ENCODE assay signal across 24 cellular contexts in the genomic region with DNA sequence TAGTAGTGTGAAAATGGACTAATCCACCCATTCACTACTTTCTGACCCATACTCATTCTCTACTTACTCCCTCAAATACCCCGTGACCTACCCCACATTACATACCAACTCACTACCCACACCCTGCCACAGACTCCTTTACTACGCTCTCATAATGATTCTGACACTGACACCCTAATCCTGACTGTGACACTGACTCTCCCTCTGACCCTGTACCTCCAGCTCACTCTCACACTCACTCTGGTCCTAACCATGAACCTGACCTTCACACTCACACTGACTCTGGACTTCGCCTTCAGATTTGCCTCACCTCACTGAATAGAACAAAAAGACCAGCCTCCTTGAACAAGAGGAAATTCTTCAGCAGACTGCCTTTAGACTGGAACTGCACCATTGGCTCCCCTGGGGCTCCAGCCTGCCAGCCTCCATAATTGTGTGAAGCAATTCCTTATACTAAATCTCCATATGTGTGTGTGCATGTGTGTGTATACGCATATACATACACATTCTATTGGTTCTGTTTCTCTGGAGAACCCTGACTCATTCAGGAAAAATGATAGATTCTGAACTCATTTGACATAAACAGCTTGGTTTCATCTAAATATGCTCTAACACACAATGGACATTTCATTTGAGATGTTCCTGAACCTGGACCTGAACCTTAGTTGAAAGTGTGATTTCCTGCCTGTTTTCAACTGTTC. TPM values are rescaled to one million over a fixed set of nuclear protein-coding genes. Genes with fewer than 3 reads are reported as not detected.
A peak's percentile ranks its signal among the peaks of the same experiment; 100 is the strongest.
DNase-seq lines count a peak whose midpoint lies in the region; ATAC-seq, FAIRE-seq and TF ChIP-seq lines count a peak whose summit lies in the region.
"Had no signal": no experiment of that assay in that cellular context is flagged by ENCODE, and none has a peak within 500 bp of the region (broad histone marks: within the 10 kb centered on the region; RNA-seq: fewer than 3 reads in every experiment).

No MANE protein-coding gene starts in this region.

- DNase-seq in natural killer cell treated with Interleukin-12 subunit alpha and Interleukin-12 subunit beta and Interleukin-15 and Interleukin-18, amount 100 ng/mL, for 72 hours (ENCODE audit: low spot score): no peak
- no peak for DNase-seq in natural killer cell
- DNase-seq in astrocyte of the spinal cord (ENCODE audit: low read depth, low spot score): peak; percentile 18
- DNase-seq in fibroblast of pulmonary artery (ENCODE audit: low read depth): peak; percentile 79
- no peak for DNase-seq in H4 (ENCODE audit: low spot score)
- DNase-seq in kidney: no peak
- no peak for DNase-seq in uterus
- DNase-seq: activated CD4-positive, CD25-positive, alpha-beta regulatory T cell; activated naive CD4-positive, alpha-beta T cell treated with anti-CD3 and anti-CD28 coated beads for 36 hours; activated T-cell treated with anti-CD3 and anti-CD28 coated beads, Interleukin-2, amount 50 U/mL, for 1 hour; GOT3; heart left ventricle; naive thymus-derived CD4-positive, alpha-beta T cell; NCI-H146; NCI-H2171 treated with DMSO at 0.1 percent for 48 hours; NCI-H526 treated with DMSO at 0.1 percent for 48 hours; right cardiac atrium had no signal

- H3K4me3 ChIP-seq in astrocyte of the spinal cord (ENCODE audit: low read depth, low read length) (no peak overlapping the region), fibroblast of pulmonary artery (replicated peaks; ENCODE audit: low read depth, low read length) (no peak overlapping the region), kidney (ENCODE audit: low read length in 2 of 2) (no peak overlapping the region), uterus (no peak overlapping the region)
- H3K4me3 ChIP-seq: ascending aorta, heart left ventricle had no signal

- H3K9me3 ChIP-seq in kidney (ENCODE audit: control insufficient read depth in 1 of 2, low read length in 2 of 2) (no peaks in the 10 kb centered on the region), uterus (no peaks in the 10 kb centered on the region)
- H3K9me3 ChIP-seq: ascending aorta, heart left ventricle had no signal

- ATAC-seq in natural killer cell treated with Interleukin-12 subunit alpha and Interleukin-12 subunit beta and Interleukin-15 and Interleukin-18, amount 100 ng/mL, for 72 hours: peak; percentile 20 to 43
- no peak for ATAC-seq in natural killer cell
- ATAC-seq in GM21619 (IDR thresholded peaks at IDR 0.05; ENCODE audit: unreplicated experiment): no peak
- ATAC-seq: heart left ventricle; naive thymus-derived CD4-positive, alpha-beta T cell; right cardiac atrium had no signal

- H3K36me3 ChIP-seq in kidney (ENCODE audit: control insufficient read depth in 1 of 2, insufficient read depth in 2 of 2, low read length in 2 of 2) (no peaks in the 10 kb centered on the region), uterus (no peaks in the 10 kb centered on the region)
- H3K36me3 ChIP-seq: ascending aorta, heart left ventricle had no signal

- no peaks in the 10 kb centered on the region for H3K27me3 ChIP-seq in uterus
- H3K27me3 ChIP-seq: ascending aorta, heart left ventricle had no signal

- FAIRE-seq in kidney (lab: Jason Lieb, UNC): no peak

- in situ Hi-C loops in astrocyte of the spinal cord (cut with HindIII; ENCODE audit: low sequenced_read_pairs): no loop called here

- no peak overlapping the region for H3K9ac ChIP-seq in kidney (ENCODE audit: low read length in 2 of 2)
- H3K9ac ChIP-seq: parathyroid adenoma had no signal

- H3K4me1 ChIP-seq in kidney (ENCODE audit: control insufficient read depth in 1 of 2, insufficient read depth in 1 of 2, low read depth in 1 of 2, low read length in 2 of 2): peaks cover 0 to 2% of the 10 kb centered on the region in 2 donors
- no peaks in the 10 kb centered on the region for H3K4me1 ChIP-seq in uterus
- H3K4me1 ChIP-seq: parathyroid adenoma had no signal

- intact Hi-C loops in natural killer cell (cut with micrococcal nuclease): no loop called here
- intact Hi-C loops in kidney (cut with DNase I): no loop called here
- intact Hi-C loops in uterus (cut with DNase I; ENCODE audit: low total_unique reads): no loop called here

- H3K27ac ChIP-seq in kidney (ENCODE audit: low read depth in 2 of 2, low read length in 2 of 2) (no peak overlapping the region), uterus (no peak overlapping the region)
- H3K27ac ChIP-seq: ascending aorta, heart left ventricle, parathyroid adenoma had no signal

- no peak overlapping the region for H3K27ac Mint-ChIP-seq in natural killer cell treated with Interleukin-12 subunit alpha and Interleukin-12 subunit beta and Interleukin-15 and Interleukin-18, amount 100 ng/mL, for 72 hours
- no peak overlapping the region for H3K27ac Mint-ChIP-seq in natural killer cell
- H3K27ac Mint-ChIP-seq: activated naive CD4-positive, alpha-beta T cell treated with anti-CD3 and anti-CD28 coated beads for 36 hours; naive thymus-derived CD4-positive, alpha-beta T cell had no signal

- TF ChIP-seq POLR2A in uterus (IDR thresholded peaks at IDR 0.05): no peak

- peaks cover 0 to 6% of the 10 kb centered on the region in 2 donors for H3K4me1 Mint-ChIP-seq in natural killer cell treated with Interleukin-12 subunit alpha and Interleukin-12 subunit beta and Interleukin-15 and Interleukin-18, amount 100 ng/mL, for 72 hours (ENCODE audit: low read depth in 2 of 2)
- H3K4me1 Mint-ChIP-seq in natural killer cell: peaks cover 0 to 13% of the 10 kb centered on the region in 2 donors

- peaks cover 0 to 2% of the 10 kb centered on the region in 2 donors for H3K27me3 Mint-ChIP-seq in natural killer cell treated with Interleukin-12 subunit alpha and Interleukin-12 subunit beta and Interleukin-15 and Interleukin-18, amount 100 ng/mL, for 72 hours
- H3K27me3 Mint-ChIP-seq in natural killer cell (ENCODE audit: low read depth in 2 of 2): peaks cover 0 to 10% of the 10 kb centered on the region in 2 donors

- H3K4me3 Mint-ChIP-seq in natural killer cell treated with Interleukin-12 subunit alpha and Interleukin-12 subunit beta and Interleukin-15 and Interleukin-18, amount 100 ng/mL, for 72 hours: no peak overlapping the region
- no peak overlapping the region for H3K4me3 Mint-ChIP-seq in natural killer cell
- H3K4me3 Mint-ChIP-seq: activated naive CD4-positive, alpha-beta T cell treated with anti-CD3 and anti-CD28 coated beads for 36 hours; naive thymus-derived CD4-positive, alpha-beta T cell had no signal

- TF ChIP-seq CTCF in natural killer cell (IDR thresholded peaks at IDR 0.05) (no peak), astrocyte of the spinal cord (IDR thresholded peaks at IDR 0.05; ENCODE audit: low read depth, low read length) (no peak), fibroblast of pulmonary artery (IDR thresholded peaks at IDR 0.05; ENCODE audit: low read length, missing control alignments) (no peak), kidney (IDR thresholded peaks at IDR 0.05; ENCODE audit: borderline replicate concordance, extremely low read depth, insufficient read depth) (no peak), uterus (IDR thresholded peaks at IDR 0.05) (no peak)

- no peaks in the 10 kb centered on the region for H3K36me3 Mint-ChIP-seq in natural killer cell treated with Interleukin-12 subunit alpha and Interleukin-12 subunit beta and Interleukin-15 and Interleukin-18, amount 100 ng/mL, for 72 hours
- no peaks in the 10 kb centered on the region for H3K36me3 Mint-ChIP-seq in natural killer cell
- H3K36me3 Mint-ChIP-seq: naive thymus-derived CD4-positive, alpha-beta T cell had no signal

- H3K9me3 Mint-ChIP-seq in natural killer cell treated with Interleukin-12 subunit alpha and Interleukin-12 subunit beta and Interleukin-15 and Interleukin-18, amount 100 ng/mL, for 72 hours: no peaks in the 10 kb centered on the region
- no peaks in the 10 kb centered on the region for H3K9me3 Mint-ChIP-seq in natural killer cell
- H3K9me3 Mint-ChIP-seq: activated naive CD4-positive, alpha-beta T cell treated with anti-CD3 and anti-CD28 coated beads for 36 hours; naive thymus-derived CD4-positive, alpha-beta T cell had no signal

RNA-seq across cellular contexts. Expression of a gene that starts 10.6 kb away (rescaled TPM):
- 10 to 100 TPM in 1 of 2 donors, 1 to 10 TPM in 1; 6.8 to 21.1 TPM for total RNA-seq in natural killer cell treated with Interleukin-12 subunit alpha and Interleukin-12 subunit beta and Interleukin-15 and Interleukin-18, amount 100 ng/mL, for 72 hours
- total RNA-seq in natural killer cell (10 to 100 TPM in 1 of 3 donors, 1 to 10 TPM in 2; 8.1 to 12.3 (median 8.6) TPM), kidney (12.1 TPM), uterus (10 to 100 TPM; 11.2 to 20.5 (median 15.1) TPM)
- 5.8 and 6.9 TPM in 2 replicates for total RNA-seq in H4 (2014; rRNA removed; shearing (Covaris generic))
- polyA plus RNA-seq in kidney (ENCODE audit: insufficient read depth, low read depth, low replicate concordance): 7.9 TPM

RNA-seq across cellular contexts. Expression of a gene that starts 17.1 kb away (rescaled TPM):
- not detected for total RNA-seq in natural killer cell treated with Interleukin-12 subunit alpha and Interleukin-12 subunit beta and Interleukin-15 and Interleukin-18, amount 100 ng/mL, for 72 hours
- total RNA-seq in natural killer cell (1 to 10 TPM in 1 of 3 donors, under 1 TPM in 1, not detected in 1; 0.94 to 1.3 TPM), kidney (not detected), uterus (not detected)
- not detected in 2 replicates for total RNA-seq in H4 (2014; rRNA removed; shearing (Covaris generic))
- polyA plus RNA-seq in kidney (ENCODE audit: insufficient read depth, low read depth, low replicate concordance): not detected
- total RNA-seq: activated naive CD4-positive, alpha-beta T cell treated with anti-CD3 and anti-CD28 coated beads for 36 hours; ascending aorta; G401; heart left ventricle; MCF 10A; right cardiac atrium; SK-MEL-5; ureter had no signal
- polyA plus RNA-seq: heart left ventricle; naive thymus-derived CD4-positive, alpha-beta T cell; right cardiac atrium had no signal

RNA-seq across cellular contexts. Expression of a gene that starts 48.7 kb away (rescaled TPM):
- 100 to 1,000 TPM; 316 to 325 TPM for total RNA-seq in natural killer cell treated with Interleukin-12 subunit alpha and Interleukin-12 subunit beta and Interleukin-15 and Interleukin-18, amount 100 ng/mL, for 72 hours
- total RNA-seq in natural killer cell: 100 to 1,000 TPM; 160 to 174 (median 162) TPM
- 659 and 788 TPM in 2 replicates for total RNA-seq in H4 (2014; rRNA removed; shearing (Covaris generic))
- total RNA-seq in kidney: 118 TPM
- 144 TPM for polyA plus RNA-seq in kidney (ENCODE audit: insufficient read depth, low read depth, low replicate concordance)
- total RNA-seq in uterus: 100 to 1,000 TPM; 108 to 268 (median 133) TPM

Comparison
In these comparisons a context has a peak if more than half of its experiments do, and no peak if none do; other contexts are left out.
1. ATAC-seq: peak in natural killer cell treated with Interleukin-12 subunit alpha and Interleukin-12 subunit beta and Interleukin-15 and Interleukin-18, amount 100 ng/mL, for 72 hours (2 of 2); none in natural killer cell (0 of 3) and GM21619 (single experiment).
2. DNase-seq: peak in astrocyte of the spinal cord (single experiment) and fibroblast of pulmonary artery (single experiment); none in natural killer cell treated with Interleukin-12 subunit alpha and Interleukin-12 subunit beta and Interleukin-15 and Interleukin-18, amount 100 ng/mL, for 72 hours (single experiment), natural killer cell (single experiment), H4 (single experiment), kidney (single experiment) and uterus (0 of 2).